ENCODE assay signal across 21 cellular contexts in genomic region chr7:6407434-6407833, GRCh38. TPM values are rescaled to one million over a fixed set of nuclear protein-coding genes. Genes with fewer than 3 reads are reported as not detected.
DNase-seq lines count a peak whose midpoint lies in the region; ATAC-seq and TF ChIP-seq lines count a peak whose summit lies in the region.
"Had no signal": no experiment of that assay in that cellular context is flagged by ENCODE, and none has a peak within 500 bp of the region (broad histone marks: within the 10 kb centered on the region; RNA-seq: fewer than 3 reads in every experiment).

No MANE protein-coding gene starts in this region.

- H3K9ac ChIP-seq in BLaER1 (no peak overlapping the region), neural progenitor cell (no peak overlapping the region)
- H3K9ac ChIP-seq: GM23248 had no signal

- TF ChIP-seq POLR2A in upper lobe of left lung (IDR thresholded peaks at IDR 0.05): no peak

- H3F3A ChIP-seq in GM23338 (replicated peaks; ENCODE audit: low read depth): peaks cover 16% of the 10 kb centered on the region
- H3F3A ChIP-seq in neural progenitor cell (ENCODE audit: low read depth): peaks cover 13% of the 10 kb centered on the region

- H3K9me3 ChIP-seq in BLaER1 (no peaks in the 10 kb centered on the region), neural progenitor cell (ENCODE audit: low read depth) (no peaks in the 10 kb centered on the region), upper lobe of left lung (no peaks in the 10 kb centered on the region), OCI-LY7 (ENCODE audit: low read length) (no peaks in the 10 kb centered on the region)
- H3K9me3 ChIP-seq: lower lobe of right lung, thoracic aorta had no signal

- H3K79me2 ChIP-seq in GM23338 (replicated peaks; ENCODE audit: insufficient read depth): peaks cover 5% of the 10 kb centered on the region
- peaks cover 5% of the 10 kb centered on the region for H3K79me2 ChIP-seq in neural progenitor cell (ENCODE audit: low read depth)
- no peaks in the 10 kb centered on the region for H3K79me2 ChIP-seq in OCI-LY7 (ENCODE audit: insufficient read depth, low read depth, low read length)

- H3K4me1 ChIP-seq in BLaER1: peaks cover 12% of the 10 kb centered on the region; the same call in 1 of the 2 replicates
- H3K4me1 ChIP-seq in GM23338 (ENCODE audit: insufficient read depth): no peaks in the 10 kb centered on the region
- H3K4me1 ChIP-seq in neural progenitor cell: no peaks in the 10 kb centered on the region
- H3K4me1 ChIP-seq in upper lobe of left lung: no peaks in the 10 kb centered on the region
- no peaks in the 10 kb centered on the region for H3K4me1 ChIP-seq in OCI-LY7 (ENCODE audit: insufficient read depth, low read length, poor library complexity, severe bottlenecking)
- H3K4me1 ChIP-seq: lower lobe of right lung had no signal

- H4K20me1 ChIP-seq in BLaER1 (peaks cover 96% of the 10 kb centered on the region), GM23338 (replicated peaks; ENCODE audit: insufficient read depth) (peaks cover 21% of the 10 kb centered on the region), neural progenitor cell (ENCODE audit: low read depth) (peaks cover 15% of the 10 kb centered on the region), OCI-LY7 (ENCODE audit: insufficient read depth, low read length) (no peaks in the 10 kb centered on the region)

- CTCF ChIA-PET in OCI-LY7 (lab: Charles Lee; ENCODE audit: unreplicated experiment): no interaction called here

- H3K27me3 Mint-ChIP-seq in GM23338 (ENCODE audit: insufficient read depth, low read depth, poor library complexity) (peaks cover 18% of the 10 kb centered on the region), chondrocyte (ENCODE audit: low read depth) (no peaks in the 10 kb centered on the region), neural progenitor cell (ENCODE audit: insufficient read depth, low read depth) (peaks cover 4% of the 10 kb centered on the region)

- no peak for TF ChIP-seq EP300 in upper lobe of left lung (IDR thresholded peaks at IDR 0.05)

- 97 to 98% methylated on average over 4 of the region's 4 CpGs for WGBS in upper lobe of left lung, 2 donors

- no peak overlapping the region for H3K4me2 ChIP-seq in BLaER1
- no peak overlapping the region for H3K4me2 ChIP-seq in GM23338
- no peak overlapping the region for H3K4me2 ChIP-seq in neural progenitor cell
- H3K4me2 ChIP-seq in OCI-LY7 (ENCODE audit: low read length): no peak overlapping the region

- H3K27me3 ChIP-seq in BLaER1 (no peaks in the 10 kb centered on the region), GM23338 (ENCODE audit: insufficient read depth) (no peaks in the 10 kb centered on the region), neural progenitor cell (no peaks in the 10 kb centered on the region), upper lobe of left lung (no peaks in the 10 kb centered on the region)

- H3K4me1 Mint-ChIP-seq in GM23338: no peaks in the 10 kb centered on the region
- H3K4me1 Mint-ChIP-seq in chondrocyte (ENCODE audit: low read depth): no peaks in the 10 kb centered on the region
- no peaks in the 10 kb centered on the region for H3K4me1 Mint-ChIP-seq in neural progenitor cell

- H3K9me3 Mint-ChIP-seq in GM23338 (no peaks in the 10 kb centered on the region), chondrocyte (ENCODE audit: low read depth) (no peaks in the 10 kb centered on the region), neural progenitor cell (no peaks in the 10 kb centered on the region)
- H3K9me3 Mint-ChIP-seq: CD8-positive, alpha-beta T cell had no signal

- peaks cover 100% of the 10 kb centered on the region for H3K36me3 ChIP-seq in BLaER1
- H3K36me3 ChIP-seq in GM23338 (ENCODE audit: insufficient read depth): peaks cover 48% of the 10 kb centered on the region
- H3K36me3 ChIP-seq in neural progenitor cell: no peaks in the 10 kb centered on the region
- peaks cover 41 to 100% (median 89%) of the 10 kb centered on the region in 4 donors for H3K36me3 ChIP-seq in upper lobe of left lung
- peaks cover 90% of the 10 kb centered on the region for H3K36me3 ChIP-seq in OCI-LY7 (ENCODE audit: insufficient read depth, low read length)

- no peak for DNase-seq in GM23338 (ENCODE audit: low spot score)
- no peak for DNase-seq in chondrocyte (ENCODE audit: low spot score)
- DNase-seq in neural progenitor cell (ENCODE audit: low spot score): no peak
- no peak for DNase-seq in upper lobe of left lung
- DNase-seq in OCI-LY7 (ENCODE audit: low spot score): no peak
- DNase-seq: activated CD8-positive, alpha-beta memory T cell treated with anti-CD3 and anti-CD28 coated beads, Interleukin-2, amount 50 U/mL, for 4 hours; activated naive CD4-positive, alpha-beta T cell; anterior cingulate cortex; CD8-positive, alpha-beta T cell; GM23248; kidney glomerular epithelial cell; lower lobe of right lung; NCI-H146; OCI-M1; small intestine; stimulated activated naive CD8-positive, alpha-beta T cell treated with anti-CD3 and anti-CD28 coated beads, Interleukin-15, Interleukin-2, amounts not matched to agents 100 U/mL and 50 U/mL, for 24 hours had no signal

- TF ChIP-seq CTCF in GM23338 (conservative IDR thresholded peaks at IDR 0.05; ENCODE audit: low read depth in 2 of 2): no peak
- no peak for TF ChIP-seq CTCF in chondrocyte (IDR thresholded peaks at IDR 0.05)
- TF ChIP-seq CTCF in neural progenitor cell (IDR thresholded peaks at IDR 0.05): no peak
- TF ChIP-seq CTCF in upper lobe of left lung (IDR thresholded peaks at IDR 0.05): no peak
- no peak for TF ChIP-seq CTCF in OCI-LY7 (conservative IDR thresholded peaks at IDR 0.05; ENCODE audit: low read length)

- H3K27ac ChIP-seq in BLaER1 (0 out of 2 replicates have a peak overlapping the region, but pooled peaks have one; percentile 3), GM23338 (ENCODE audit: low read depth) (no peak overlapping the region), neural progenitor cell (peak overlapping the region; percentile 20), upper lobe of left lung (no peak overlapping the region), OCI-LY7 (ENCODE audit: low read depth, low read length, poor library complexity, severe bottlenecking) (no peak overlapping the region)
- H3K27ac ChIP-seq: GM23248, lower lobe of right lung, thoracic aorta, VCaP had no signal

- intact Hi-C loops in OCI-LY7 (cut with micrococcal nuclease; ENCODE audit: unreplicated experiment): no loop called here

- H3K4me3 ChIP-seq in BLaER1 (no peak overlapping the region), GM23338 (no peak overlapping the region), neural progenitor cell (no peak overlapping the region), upper lobe of left lung (no peak overlapping the region), OCI-LY7 (ENCODE audit: low read depth, low read length, poor library complexity, severe bottlenecking) (no peak overlapping the region)
- H3K4me3 ChIP-seq: GM23248, lower lobe of right lung, thoracic aorta had no signal

- H2AFZ ChIP-seq in GM23338 (no peak overlapping the region), neural progenitor cell (replicated peaks) (no peak overlapping the region), OCI-LY7 (ENCODE audit: low read length) (no peak overlapping the region)
- H2AFZ ChIP-seq: GM23248 had no signal

- BruUV-seq in OCI-LY7 (replicated peaks; lab: Mats Ljungman, UMichigan): no TSS peak

- H3K36me3 Mint-ChIP-seq in GM23338 (ENCODE audit: low read depth) (peaks cover 86% of the 10 kb centered on the region), chondrocyte (ENCODE audit: low read depth) (peaks cover 52% of the 10 kb centered on the region), neural progenitor cell (peaks cover 47% of the 10 kb centered on the region)

- ATAC-seq in GM23338: no peak
- no peak for ATAC-seq in upper lobe of left lung (ENCODE audit: low FRiP score in 2 of 2)
- no peak for ATAC-seq in HG03571 (IDR thresholded peaks at IDR 0.05; ENCODE audit: unreplicated experiment)
- ATAC-seq: CD8-positive, alpha-beta T cell; lower lobe of right lung; Right ventricle myocardium inferior; stimulated activated naive CD8-positive, alpha-beta T cell treated with anti-CD3 and anti-CD28 coated beads, Interleukin-15, Interleukin-2, amounts not matched to agents 100 U/mL and 50 U/mL, for 24 hours had no signal

- H3K4me3 Mint-ChIP-seq in GM23338 (no peak overlapping the region), chondrocyte (ENCODE audit: unreplicated experiment) (no peak overlapping the region), neural progenitor cell (no peak overlapping the region)
- H3K4me3 Mint-ChIP-seq: CD8-positive, alpha-beta T cell had no signal

- POLR2A ChIA-PET in OCI-LY7 (lab: Charles Lee): interaction anchor here (0.6 to 1.1 kb wide), 3 partner anchors 10 to 1677 kb away, joined by 3 to 5 read pairs (median 3); no protein-coding TSS in a partner anchor

- H3K27ac Mint-ChIP-seq in GM23338 (no peak overlapping the region; the same call in 1 of the 2 replicates), chondrocyte (ENCODE audit: unreplicated experiment) (peak overlapping the region; percentile 51), neural progenitor cell (no peak overlapping the region)
- H3K27ac Mint-ChIP-seq: CD8-positive, alpha-beta T cell had no signal

- no peaks in the 10 kb centered on the region for H3K9me2 ChIP-seq in GM23338 (ENCODE audit: insufficient read depth)
- no peaks in the 10 kb centered on the region for H3K9me2 ChIP-seq in OCI-LY7 (ENCODE audit: insufficient read depth, low read length)

TF ChIP-seq in GM23338, 12 proteins besides CTCF, POLR2A, EP300 and RAD21 (continues in another document):
- TF ChIP-seq POLR2AphosphoS5 (IDR thresholded peaks at IDR 0.05; ENCODE audit: low read depth): 0 out of 2 replicates have a peak, but pooled peaks have one; percentile 2

RNA-seq across cellular contexts. Expression of gene RAC1, which starts 33.1 kb away (rescaled TPM):
- 142 and 150 TPM in 2 replicates for total RNA-seq in GM23338 (2014; rRNA removed; shearing (Covaris generic))
- 844 and 859 TPM in 2 replicates for polyA plus RNA-seq in GM23338 (2016; fragmentation: Nextera tagmentation; extraction: Ambion mirVana)
- total RNA-seq in chondrocyte (224 to 293 TPM (median 282 TPM) in 3 replicates), neural progenitor cell (ENCODE audit: low replicate concordance) (67.9 and 91.8 TPM in 2 replicates), upper lobe of left lung (100 to 1,000 TPM; 108 to 272 (median 184) TPM), OCI-LY7 (2022) (211 and 230 TPM in 2 replicates)
- total RNA-seq in OCI-LY7 (2014; rRNA removed; shearing (Covaris generic)): 56.1 and 70.6 TPM in 2 replicates

RNA-seq across cellular contexts. Expression of gene DAGLB, which starts 40.3 kb away (rescaled TPM):
- 26.0 and 28.5 TPM in 2 replicates for total RNA-seq in GM23338 (2014; rRNA removed; shearing (Covaris generic))
- 11.1 and 13.8 TPM in 2 replicates for polyA plus RNA-seq in GM23338 (2016; fragmentation: Nextera tagmentation; extraction: Ambion mirVana)
- total RNA-seq in chondrocyte (23.9 to 30.5 TPM (median 30.0 TPM) in 3 replicates), neural progenitor cell (ENCODE audit: low replicate concordance) (28.0 and 36.1 TPM in 2 replicates), upper lobe of left lung (10 to 100 TPM; 26.6 to 53.8 (median 36.7) TPM), OCI-LY7 (2022) (19.5 and 24.8 TPM in 2 replicates)
- total RNA-seq in OCI-LY7 (2014; rRNA removed; shearing (Covaris generic)): 12.4 and 17.5 TPM in 2 replicates

RNA-seq across cellular contexts. Expression of gene FAM220A, which starts 58.7 kb away (rescaled TPM):
- total RNA-seq in GM23338 (2014; rRNA removed; shearing (Covaris generic)): 23.6 and 25.1 TPM in 2 replicates
- polyA plus RNA-seq in GM23338 (2016; fragmentation: Nextera tagmentation; extraction: Ambion mirVana): 11.0 and 12.8 TPM in 2 replicates
- 30.8 to 39.0 TPM (median 32.2 TPM) in 3 replicates for total RNA-seq in chondrocyte
- total RNA-seq in neural progenitor cell (ENCODE audit: low replicate concordance): 27.4 and 31.8 TPM in 2 replicates
- 10 to 100 TPM in 3 of 6 donors, 1 to 10 TPM in 3; 4.6 to 17.1 (median 10.3) TPM for total RNA-seq in upper lobe of left lung
- total RNA-seq in OCI-LY7 (2014; rRNA removed; shearing (Covaris generic)): 13.9 and 15.8 TPM in 2 replicates
- total RNA-seq in OCI-LY7 (2022): 20.0 and 28.7 TPM in 2 replicates

Comparison
In these comparisons a context has a peak if more than half of its experiments do, and no peak if none do; other contexts are left out.
1. H3K27ac ChIP-seq: peak in BLaER1 (single experiment) and neural progenitor cell (single experiment); none in GM23338 (single experiment), upper lobe of left lung (0 of 4) and OCI-LY7 (single experiment).